16 cellular contexts compared by ENCODE assay signal in genomic region chr7:40331915-40332314, GRCh38.
"Had no signal": no experiment of that assay in that cellular context is flagged by ENCODE, and none has a peak within 500 bp of the region (broad histone marks: within the 10 kb centered on the region; RNA-seq: fewer than 3 reads in every experiment).

No MANE protein-coding gene starts in this region.

- H3K9me3 ChIP-seq: esophagus muscularis mucosa, thyroid gland, uterus had no signal

- H3K27ac ChIP-seq: esophagus muscularis mucosa, parathyroid adenoma, thyroid gland, uterus had no signal

- H3K4me3 ChIP-seq: esophagus muscularis mucosa, lung, thyroid gland, uterus had no signal

- H3K36me3 ChIP-seq: esophagus muscularis mucosa, thyroid gland, uterus had no signal

- H3K27me3 ChIP-seq: esophagus muscularis mucosa, thyroid gland, uterus had no signal

- DNase-seq: activated effector memory CD4-positive, alpha-beta T cell treated with anti-CD3 and anti-CD28 coated beads, Interleukin-2, amount 50 U/mL, for 16 hours; activated naive CD4-positive, alpha-beta T cell treated with anti-CD3 and anti-CD28 coated beads, Interleukin-2, amount 50 U/mL, for 16 hours; activated T-cell treated with anti-CD3 and anti-CD28 coated beads, Interleukin-2, amount 50 U/mL, for 72 hours; aorta; dermis blood vessel endothelial cell; effector memory CD4-positive, alpha-beta T cell; glutamatergic neuron; hypothalamus; natural killer cell; stimulated activated naive B cell treated with anti-CD40 and anti-IgM and Interleukin-4, amounts not matched to agents 10 μg/mL and 1 μg/mL and 100 μg/mL, for 72 hours; T1000; thyroid gland; uterus had no signal
